ENCODE assay signal across 8 cellular contexts in the genomic region with DNA sequence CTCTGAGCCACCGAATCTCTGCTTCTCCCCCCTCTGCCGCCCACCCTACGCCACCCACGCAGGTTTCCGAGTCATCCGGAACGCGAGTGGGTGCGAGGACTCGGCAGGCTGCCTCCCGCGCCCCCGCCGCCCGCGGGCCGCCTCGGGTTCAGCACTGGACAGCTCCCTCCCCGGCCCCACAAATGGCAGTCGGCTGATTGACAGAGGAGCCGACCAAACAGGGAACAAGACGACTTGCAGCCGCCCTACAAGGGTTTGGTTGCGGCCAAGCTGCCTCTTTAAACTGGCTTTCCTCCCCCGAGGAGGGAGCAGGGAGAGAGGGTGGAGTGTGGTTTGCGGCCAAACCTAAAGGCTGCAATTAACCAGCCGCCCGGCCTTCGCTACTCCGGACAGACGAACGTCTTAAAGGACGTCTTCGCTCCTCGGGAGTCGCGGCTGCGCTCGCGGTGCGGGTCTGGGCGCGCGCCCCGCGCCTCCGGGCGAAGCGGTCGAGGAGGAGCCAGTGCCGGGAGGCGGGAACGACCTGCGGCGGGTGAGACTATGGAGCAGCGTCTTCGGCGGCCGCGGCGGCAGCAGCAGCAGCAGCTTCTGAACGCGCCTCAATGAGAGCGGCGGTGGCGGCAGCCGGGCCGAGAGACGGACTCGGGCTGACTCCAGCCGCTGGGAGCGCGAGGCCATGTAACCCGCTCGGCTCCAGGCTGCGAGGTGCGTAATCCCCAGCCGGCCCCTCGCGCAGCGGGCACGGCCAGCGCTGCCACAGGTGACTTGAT. TPM values are rescaled to one million over a fixed set of nuclear protein-coding genes. Genes with fewer than 3 reads are reported as not detected.
A peak's percentile ranks its signal among the peaks of the same experiment; 100 is the strongest.
DNase-seq lines count a peak whose midpoint lies in the region; ATAC-seq and TF ChIP-seq lines count a peak whose summit lies in the region.

TSS of gene GPR158 (plus strand) at position 541 of the 770 bp plus-strand sequence. CDS start 420 bp downstream, outside the sequence.

- intact Hi-C loops in CD4-positive, alpha-beta T cell (cut with DNase I, micrococcal nuclease), result no loop called here
- intact Hi-C loops in lower lobe of right lung (cut with DNase I), result no loop called here

- peaks cover 8% of the 10 kb centered on the region for H3K4me1 Mint-ChIP-seq in CD4-positive, alpha-beta T cell (ENCODE audit: low read depth)
- peaks cover 21% of the 10 kb centered on the region for H3K4me1 Mint-ChIP-seq in endodermal cell

- no peak within 1 kb of the TSS for H3K27ac ChIP-seq in CD4-positive, alpha-beta T cell (ENCODE audit: low read depth, low read length)
- H3K27ac ChIP-seq in endodermal cell (ENCODE audit: low read depth, low read length), result no peak within 1 kb of the TSS
- no peak within 1 kb of the TSS for H3K27ac ChIP-seq in lower lobe of right lung

- peak in 9 of 10 experiments; percentile 6 to 47 (median 21) for DNase-seq in CD4-positive, alpha-beta T cell
- DNase-seq in HEK293T (ENCODE audit: extremely low spot score), result peak; percentile 91
- DNase-seq in NCI-H446 (lab: John Stamatoyannopoulos, UW), result peak; percentile 82 to 92
- peak; percentile 5 for DNase-seq in activated CD8-positive, alpha-beta memory T cell treated with anti-CD3 and anti-CD28 coated beads, Interleukin-2, amount 50 U/mL, for 24 hours (ENCODE audit: extremely low read depth)
- peak; percentile 98 for DNase-seq in endodermal cell
- DNase-seq in lower lobe of right lung, result peak; percentile 91
- DNase-seq in stimulated activated CD4-positive, alpha-beta T cell treated with anti-CD3 and anti-CD28 coated beads, Interleukin-4, amount 100 ng/mL, for 24 hours, result peak; percentile 47

- H3K36me3 Mint-ChIP-seq in CD4-positive, alpha-beta T cell (ENCODE audit: low read depth), result no peaks in the 10 kb centered on the region
- no peaks in the 10 kb centered on the region for H3K36me3 Mint-ChIP-seq in endodermal cell (ENCODE audit: low read depth)

- peak; percentile 55 for ATAC-seq in CD4-positive, alpha-beta T cell (ENCODE audit: poor library complexity)
- ATAC-seq in lower lobe of right lung (peak; percentile 96), HG02798 (IDR thresholded peaks at IDR 0.05; ENCODE audit: poor library complexity, unreplicated experiment) (no peak)

- no peaks in the 10 kb centered on the region for H3K36me3 ChIP-seq in endodermal cell (ENCODE audit: control insufficient read depth, insufficient read depth, low read length)
- no peaks in the 10 kb centered on the region for H3K36me3 ChIP-seq in lower lobe of right lung

- POLR2A ChIA-PET in CD4-positive, alpha-beta T cell (lab: Charles Lee), result no interaction called here
- POLR2A ChIA-PET in HEK293T (lab: Yijun Ruan, JAX), result no interaction called here

- no peaks in the 10 kb centered on the region for H3K9me3 ChIP-seq in CD4-positive, alpha-beta T cell (ENCODE audit: control insufficient read depth, low read length)
- no peaks in the 10 kb centered on the region for H3K9me3 ChIP-seq in endodermal cell (ENCODE audit: control insufficient read depth, low read length)
- H3K9me3 ChIP-seq in lower lobe of right lung, result no peaks in the 10 kb centered on the region

- H3K9ac ChIP-seq in endodermal cell (ENCODE audit: extremely low read depth, low read length, poor library complexity, severe bottlenecking), result no peak within 1 kb of the TSS

- no peak within 1 kb of the TSS for H3K4me3 Mint-ChIP-seq in CD4-positive, alpha-beta T cell
- peak within 1 kb of the TSS; percentile 71 for H3K4me3 Mint-ChIP-seq in endodermal cell

- no peak for TF ChIP-seq CTCF in CD4-positive, alpha-beta T cell (IDR thresholded peaks at IDR 0.05)
- no peak for TF ChIP-seq CTCF in endodermal cell (conservative IDR thresholded peaks at IDR 0.05)
- no peak for TF ChIP-seq CTCF in lower lobe of right lung (IDR thresholded peaks at IDR 0.05)

- WGBS in endodermal cell (ENCODE audit: insufficient coverage in 1 of 2, insufficient read length in 1 of 2), 2 experiments, result 0% methylated on average over 21 to 83 of the region's 83 CpGs

- H3K27me3 ChIP-seq in CD4-positive, alpha-beta T cell (ENCODE audit: control insufficient read depth, insufficient read depth, low read length), result peaks cover 48% of the 10 kb centered on the region
- peaks cover 54% of the 10 kb centered on the region for H3K27me3 ChIP-seq in endodermal cell (ENCODE audit: control insufficient read depth, insufficient read depth, low read length, poor library complexity, severe bottlenecking)
- peaks cover 51% of the 10 kb centered on the region for H3K27me3 ChIP-seq in lower lobe of right lung (ENCODE audit: low read depth)

- H3K4me3 ChIP-seq in endodermal cell (ENCODE audit: low read length) (peak within 1 kb of the TSS; percentile 88), lower lobe of right lung (peak within 1 kb of the TSS; percentile 53)

- CTCF ChIA-PET in CD4-positive, alpha-beta T cell (lab: Charles Lee), result no interaction called here
- CTCF ChIA-PET in HEK293T (lab: Yijun Ruan, JAX), result no interaction called here

- no peaks in the 10 kb centered on the region for H3K4me1 ChIP-seq in endodermal cell (ENCODE audit: control insufficient read depth, insufficient read depth, low read length)
- peaks cover 18% of the 10 kb centered on the region for H3K4me1 ChIP-seq in lower lobe of right lung

- H3K27ac Mint-ChIP-seq in CD4-positive, alpha-beta T cell, result no peak within 1 kb of the TSS
- H3K27ac Mint-ChIP-seq in endodermal cell, result no peak within 1 kb of the TSS

- peaks cover 7% of the 10 kb centered on the region for H3K9me3 Mint-ChIP-seq in CD4-positive, alpha-beta T cell
- no peaks in the 10 kb centered on the region for H3K9me3 Mint-ChIP-seq in endodermal cell

- H3K27me3 Mint-ChIP-seq in CD4-positive, alpha-beta T cell, result peaks cover 64% of the 10 kb centered on the region
- H3K27me3 Mint-ChIP-seq in endodermal cell (ENCODE audit: insufficient read depth), result peaks cover 58% of the 10 kb centered on the region

TF ChIP-seq in HEK293T, 16 proteins besides CTCF, POLR2A, EP300 and RAD21:
- TF ChIP-seq L3MBTL2 (conservative IDR thresholded peaks at IDR 0.05) (peak; percentile 72), ARNT (IDR thresholded peaks at IDR 0.05) (no peak), PKNOX1 (IDR thresholded peaks at IDR 0.05) (peak; percentile 99), TARDBP (IDR thresholded peaks at IDR 0.05) (peak; percentile 76)

RNA-seq across cellular contexts. Expression of gene GPR158, which starts in this region (rescaled TPM):
- not detected for total RNA-seq in CD4-positive, alpha-beta T cell
- total RNA-seq in endodermal cell, result under 1 TPM; 0.09 to 0.29 TPM
- 0.14 TPM for polyA plus RNA-seq in endodermal cell (2013, experiment 1 of 2)
- 0.12 TPM for polyA plus RNA-seq in endodermal cell (2013, experiment 2 of 2)
- 0.12 TPM for total RNA-seq in lower lobe of right lung

Comparison
In these comparisons a context has a peak if more than half of its experiments do, and no peak if none do; other contexts are left out.
1. Peak in DNase-seq and ATAC-seq in CD4-positive, alpha-beta T cell; RNA of the gene not detected or under 1 TPM.
2. Peak in DNase-seq and H3K4me3 ChIP-seq in endodermal cell; RNA of the gene not detected or under 1 TPM.
3. Peak in DNase-seq, ATAC-seq and H3K4me3 ChIP-seq in lower lobe of right lung; RNA of the gene not detected or under 1 TPM.
4. DNase-seq: peak in every context shown above with its lines; median percentile 98 in endodermal cell; 91 in HEK293T; 91 in lower lobe of right lung; 87 in NCI-H446; 47 in stimulated activated CD4-positive, alpha-beta T cell treated with anti-CD3 and anti-CD28 coated beads, Interleukin-4, amount 100 ng/mL, for 24 hours; 21 in CD4-positive, alpha-beta T cell; 5 in activated CD8-positive, alpha-beta memory T cell treated with anti-CD3 and anti-CD28 coated beads, Interleukin-2, amount 50 U/mL, for 24 hours.